Comparison of ENCODE assay signal across 10 cellular contexts in the genomic region with DNA sequence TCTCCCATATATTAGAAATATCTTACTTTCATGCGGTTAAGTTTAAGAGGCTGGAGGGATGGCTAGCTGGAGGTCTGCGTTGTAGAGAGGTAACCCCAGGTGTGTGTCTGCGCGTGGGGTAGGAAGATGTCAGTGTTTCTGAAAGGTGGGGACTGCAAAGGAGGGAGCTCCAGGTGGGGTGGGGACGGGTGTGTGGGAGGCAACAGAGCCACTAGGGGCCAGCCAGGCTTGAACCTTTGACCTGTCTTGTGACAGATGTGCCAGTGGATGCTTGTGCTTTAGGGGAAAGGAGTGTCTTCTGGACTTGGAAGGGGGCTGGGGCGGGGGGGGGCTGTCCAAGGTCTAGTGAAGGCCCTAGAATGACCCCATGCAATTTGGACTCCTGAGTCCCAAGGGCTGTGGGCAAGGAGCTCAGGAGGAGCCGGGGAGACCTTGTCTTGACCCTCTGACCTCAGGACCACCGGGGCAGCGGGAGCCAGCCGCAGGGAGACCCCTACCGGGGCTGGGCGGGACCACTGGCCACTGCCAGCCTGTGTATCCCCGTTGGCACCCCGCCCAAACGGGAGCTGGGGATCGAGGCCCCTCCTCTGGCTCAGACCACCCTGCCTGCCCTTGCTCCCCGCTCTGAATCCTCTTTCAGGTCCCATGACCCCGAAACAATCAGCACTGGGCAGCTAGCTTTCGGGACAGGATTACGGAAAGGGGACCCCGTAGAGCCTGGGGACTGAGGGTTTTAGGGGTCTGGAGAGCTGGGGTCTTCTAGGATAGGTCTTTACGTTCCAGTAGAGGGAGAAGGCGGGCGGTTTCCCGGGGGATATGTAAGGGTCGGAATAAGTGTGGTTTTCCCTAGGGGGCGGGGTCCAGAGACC. TPM values are rescaled to one million over a fixed set of nuclear protein-coding genes. Genes with fewer than 3 reads are reported as not detected.
DNase-seq lines count a peak whose midpoint lies in the region; ATAC-seq and TF ChIP-seq lines count a peak whose summit lies in the region.
"Had no signal": no experiment of that assay in that cellular context is flagged by ENCODE, and none has a peak within 500 bp of the region (broad histone marks: within the 10 kb centered on the region; RNA-seq: fewer than 3 reads in every experiment).

No MANE protein-coding gene starts in this region.

- peak overlapping the region; percentile 97 for H3K27ac ChIP-seq in RWPE1

- in situ Hi-C loops in GM13976 (cut with MboI; ENCODE audit: low sequenced_read_pairs, unreplicated experiment) = no loop called here

- TF ChIP-seq CTCF in GM13976 (IDR thresholded peaks at IDR 0.05; ENCODE audit: borderline replicate concordance, control extremely low read depth, extremely low read depth, insufficient read depth, missing control alignments) = no peak
- TF ChIP-seq CTCF in RWPE1 (conservative IDR thresholded peaks at IDR 0.05; ENCODE audit: low read depth) = no peak
- TF ChIP-seq CTCF in fibroblast of villous mesenchyme (IDR thresholded peaks at IDR 0.05; ENCODE audit: insufficient read depth, low read depth, low read length) = no peak

- peak; percentile 41 for DNase-seq in GM13976 (ENCODE audit: low spot score)
- no peak for DNase-seq in RWPE1 (ENCODE audit: low spot score)
- no peak for DNase-seq in fibroblast of villous mesenchyme (ENCODE audit: low read depth)
- no peak for DNase-seq in skeletal muscle cell (ENCODE audit: low read depth)
- no peak for DNase-seq in LoVo (ENCODE audit: low spot score)
- DNase-seq in SKM-1 treated with dmso at 0.1 percent for 144 hours (lab: John Stamatoyannopoulos, UW; ENCODE audit: unreplicated experiment) = no peak

- POLR2A ChIA-PET in RWPE1 (lab: Yijun Ruan, JAX; ENCODE audit: low non-redundant PET) = no interaction called here

- H3K4me3 ChIP-seq in fibroblast of villous mesenchyme (ENCODE audit: low read depth, low read length) = peak overlapping the region; percentile 78
- peak overlapping the region; percentile 74 for H3K4me3 ChIP-seq in skeletal muscle cell (ENCODE audit: low read depth, low read length)

- ATAC-seq in GM21576 (IDR thresholded peaks at IDR 0.05; ENCODE audit: unreplicated experiment) = no peak
- no peak for ATAC-seq in HG03196 (IDR thresholded peaks at IDR 0.05; ENCODE audit: unreplicated experiment)

- CTCF ChIA-PET in RWPE1 (lab: Yijun Ruan, JAX) = interaction anchor here (0.7 kb wide), 1 partner anchor 190 kb away, joined by 4 read pairs; no protein-coding TSS in a partner anchor

RNA-seq across cellular contexts. Expression of a gene that starts 1.1 kb away (rescaled TPM):
- total RNA-seq in fibroblast of villous mesenchyme = 0.86 and 1.9 TPM in 2 replicates

RNA-seq across cellular contexts. Expression of a gene that starts 5.6 kb away (rescaled TPM):
- total RNA-seq in fibroblast of villous mesenchyme = 1.7 and 4.5 TPM in 2 replicates

RNA-seq across cellular contexts. Expression of a gene that starts 19.0 kb away (rescaled TPM):
- total RNA-seq in fibroblast of villous mesenchyme = under 0.01 TPM in 2 replicates
- total RNA-seq: renal cortical epithelial cell, SK-MEL-5 had no signal

RNA-seq across cellular contexts. Expression of a gene that starts 26.1 kb away (rescaled TPM):
- total RNA-seq in fibroblast of villous mesenchyme = under 0.01 TPM in 1 of 2 replicates, not detected in the other
- total RNA-seq: renal cortical epithelial cell, SK-MEL-5 had no signal

RNA-seq across cellular contexts. Expression of a gene that starts 27.2 kb away (rescaled TPM):
- total RNA-seq in fibroblast of villous mesenchyme = 158 and 244 TPM in 2 replicates
